ENCODE assay signal across 2 cellular contexts in genomic region chr2:109085912-109086742, GRCh38.
TF ChIP-seq lines count a peak whose summit lies in the region.

No MANE protein-coding gene starts in this region.

TF ChIP-seq in HEK293, 187 proteins besides CTCF, POLR2A, EP300 and RAD21:
- TF ChIP-seq ZNF548 (tag by site-specific recombination; IDR thresholded peaks at IDR 0.05): no peak
- TF ChIP-seq ZNF146 (tag by site-specific recombination; IDR thresholded peaks at IDR 0.05): peak; percentile 96
- 0 out of 2 replicates have a peak, but pooled peaks have one; percentile 34 for TF ChIP-seq ZNF580 (tag by site-specific recombination; IDR thresholded peaks at IDR 0.05)
- no peak for TF ChIP-seq ZNF248 (tag by site-specific recombination; IDR thresholded peaks at IDR 0.05)
- no peak for TF ChIP-seq ZNF202 (tag by site-specific recombination; IDR thresholded peaks at IDR 0.05; ENCODE audit: borderline replicate concordance)
TF ChIP-seq in HEK293: peak in this region for 2.

TF ChIP-seq in IMR-90, 13 proteins besides CTCF, POLR2A, EP300 and RAD21:
- TF ChIP-seq SMC3 (IDR thresholded peaks at IDR 0.05; ENCODE audit: low read depth, low read length): no peak
- TF ChIP-seq RCOR1 (IDR thresholded peaks at IDR 0.05; ENCODE audit: insufficient replicate concordance, low read length): no peak
- no peak for TF ChIP-seq MXI1 (IDR thresholded peaks at IDR 0.05; ENCODE audit: borderline replicate concordance, low read depth, low read length)
- no peak for TF ChIP-seq ELK1 (IDR thresholded peaks at IDR 0.05; ENCODE audit: borderline replicate concordance, low read depth, low read length)
- no peak for TF ChIP-seq MAZ (IDR thresholded peaks at IDR 0.05; ENCODE audit: borderline replicate concordance, low read depth, low read length)
- TF ChIP-seq USF2 (IDR thresholded peaks at IDR 0.05; ENCODE audit: low read depth, low read length): no peak
- TF ChIP-seq BHLHE40 (IDR thresholded peaks at IDR 0.05; ENCODE audit: low read depth, low read length): no peak
- no peak for TF ChIP-seq FOS (IDR thresholded peaks at IDR 0.05; ENCODE audit: low read depth, low read length)
- TF ChIP-seq NFE2L2 (IDR thresholded peaks at IDR 0.05; ENCODE audit: low read depth, low read length): no peak
- no peak for TF ChIP-seq CEBPB (IDR thresholded peaks at IDR 0.05; ENCODE audit: low read depth, low read length)
- no peak for TF ChIP-seq CHD1 (IDR thresholded peaks at IDR 0.05; ENCODE audit: low read depth, low read length)
- no peak for TF ChIP-seq RFX5 (IDR thresholded peaks at IDR 0.05; ENCODE audit: low read depth, low read length)
- TF ChIP-seq MAFK (IDR thresholded peaks at IDR 0.05; ENCODE audit: low read depth, low read length): no peak
